ENCODE assay signal across 1 cellular context in genomic region chr2:72883356-72883962, GRCh38.
A peak's percentile ranks its signal among the peaks of the same experiment; 100 is the strongest.
TF ChIP-seq lines count a peak whose summit lies in the region.

No MANE protein-coding gene starts in this region.

TF ChIP-seq in HepG2, 621 proteins besides CTCF, POLR2A, EP300 and RAD21 (continued from another document and continues in another):
- no peak for TF ChIP-seq ZBTB34 (CRISPR knock-in tag; IDR thresholded peaks at IDR 0.05)
- TF ChIP-seq MLX (CRISPR knock-in tag; IDR thresholded peaks at IDR 0.05): 0 out of 2 replicates have a peak, but pooled peaks have one; percentile 32
- TF ChIP-seq ZNF660 (CRISPR knock-in tag; IDR thresholded peaks at IDR 0.05; ENCODE audit: borderline replicate concordance, low read depth): no peak
- TF ChIP-seq PAWR (CRISPR knock-in tag; IDR thresholded peaks at IDR 0.05; ENCODE audit: borderline replicate concordance): no peak
- TF ChIP-seq, protein P1, sequence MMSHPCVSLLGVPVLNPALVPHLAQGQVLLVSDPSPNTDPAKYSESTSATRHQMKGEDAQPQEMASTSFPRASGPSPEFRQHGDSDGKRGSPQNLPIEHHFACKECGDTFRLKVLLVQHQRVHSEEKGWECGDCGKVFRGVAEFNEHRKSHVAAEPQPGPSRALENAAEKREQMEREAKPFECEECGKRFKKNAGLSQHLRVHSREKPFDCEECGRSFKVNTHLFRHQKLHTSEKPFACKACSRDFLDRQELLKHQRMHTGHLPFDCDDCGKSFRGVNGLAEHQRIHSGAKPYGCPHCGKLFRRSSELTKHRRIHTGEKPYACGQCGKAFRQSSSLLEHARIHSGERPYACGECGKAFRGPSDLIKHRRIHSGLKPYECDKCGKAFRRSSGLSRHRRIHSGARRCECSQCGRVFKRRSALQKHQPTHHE (CRISPR knock-in tag; IDR thresholded peaks at IDR 0.05; ENCODE audit: borderline replicate concordance): peak; percentile 62; the same call in 1 of the 2 replicates
- TF ChIP-seq SAFB2 (CRISPR knock-in tag; IDR thresholded peaks at IDR 0.05; ENCODE audit: borderline replicate concordance, low read depth): no peak
- TF ChIP-seq SMC3 (IDR thresholded peaks at IDR 0.05; ENCODE audit: low read length): no peak
- TF ChIP-seq DDIT3 (CRISPR knock-in tag; IDR thresholded peaks at IDR 0.05): no peak
- TF ChIP-seq AKNA (CRISPR knock-in tag; IDR thresholded peaks at IDR 0.05; ENCODE audit: borderline replicate concordance): 0 out of 2 replicates have a peak, but pooled peaks have one; percentile 75
- TF ChIP-seq ZNF598 (CRISPR knock-in tag; IDR thresholded peaks at IDR 0.05; ENCODE audit: borderline replicate concordance): no peak
- no peak for TF ChIP-seq PCBP2 (optimal IDR thresholded peaks at IDR 0.05; ENCODE audit: low read depth, low read length, poor library complexity, severe bottlenecking)
- no peak for TF ChIP-seq ZNF24 (IDR thresholded peaks at IDR 0.05)
- TF ChIP-seq ZNF720 (CRISPR knock-in tag; IDR thresholded peaks at IDR 0.05): no peak
- TF ChIP-seq ZKSCAN8 (CRISPR knock-in tag; IDR thresholded peaks at IDR 0.05; ENCODE audit: borderline replicate concordance): no peak
- TF ChIP-seq ZMYM3 (CRISPR knock-in tag; IDR thresholded peaks at IDR 0.05): no peak
- no peak for TF ChIP-seq TBX2 (CRISPR knock-in tag; IDR thresholded peaks at IDR 0.05; ENCODE audit: borderline replicate concordance)
- TF ChIP-seq, protein P2, sequence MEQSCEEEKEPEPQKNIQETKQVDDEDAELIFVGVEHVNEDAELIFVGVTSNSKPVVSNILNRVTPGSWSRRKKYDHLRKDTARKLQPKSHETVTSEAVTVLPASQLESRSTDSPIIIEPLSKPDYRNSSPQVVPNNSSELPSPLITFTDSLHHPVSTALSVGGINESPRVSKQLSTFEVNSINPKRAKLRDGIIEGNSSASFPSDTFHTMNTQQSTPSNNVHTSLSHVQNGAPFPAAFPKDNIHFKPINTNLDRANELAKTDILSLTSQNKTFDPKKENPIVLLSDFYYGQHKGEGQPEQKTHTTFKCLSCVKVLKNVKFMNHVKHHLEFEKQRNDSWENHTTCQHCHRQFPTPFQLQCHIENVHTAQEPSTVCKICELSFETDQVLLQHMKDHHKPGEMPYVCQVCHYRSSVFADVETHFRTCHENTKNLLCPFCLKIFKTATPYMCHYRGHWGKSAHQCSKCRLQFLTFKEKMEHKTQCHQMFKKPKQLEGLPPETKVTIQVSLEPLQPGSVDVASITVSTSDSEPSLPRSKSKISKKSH (CRISPR knock-in tag; IDR thresholded peaks at IDR 0.05; ENCODE audit: borderline replicate concordance): no peak
- TF ChIP-seq ZNF552 (CRISPR knock-in tag; IDR thresholded peaks at IDR 0.05; ENCODE audit: borderline replicate concordance): no peak
- no peak for TF ChIP-seq ZSCAN21 (CRISPR knock-in tag; IDR thresholded peaks at IDR 0.05; ENCODE audit: borderline replicate concordance)
- no peak for TF ChIP-seq ZNF496 (CRISPR knock-in tag; IDR thresholded peaks at IDR 0.05; ENCODE audit: insufficient replicate concordance)
- no peak for TF ChIP-seq RARG (CRISPR knock-in tag; IDR thresholded peaks at IDR 0.05; ENCODE audit: low read depth)
- peak; percentile 47; the same call in 1 of the 2 replicates for TF ChIP-seq ZNF317 (CRISPR knock-in tag; IDR thresholded peaks at IDR 0.05)
- TF ChIP-seq, protein P3, sequence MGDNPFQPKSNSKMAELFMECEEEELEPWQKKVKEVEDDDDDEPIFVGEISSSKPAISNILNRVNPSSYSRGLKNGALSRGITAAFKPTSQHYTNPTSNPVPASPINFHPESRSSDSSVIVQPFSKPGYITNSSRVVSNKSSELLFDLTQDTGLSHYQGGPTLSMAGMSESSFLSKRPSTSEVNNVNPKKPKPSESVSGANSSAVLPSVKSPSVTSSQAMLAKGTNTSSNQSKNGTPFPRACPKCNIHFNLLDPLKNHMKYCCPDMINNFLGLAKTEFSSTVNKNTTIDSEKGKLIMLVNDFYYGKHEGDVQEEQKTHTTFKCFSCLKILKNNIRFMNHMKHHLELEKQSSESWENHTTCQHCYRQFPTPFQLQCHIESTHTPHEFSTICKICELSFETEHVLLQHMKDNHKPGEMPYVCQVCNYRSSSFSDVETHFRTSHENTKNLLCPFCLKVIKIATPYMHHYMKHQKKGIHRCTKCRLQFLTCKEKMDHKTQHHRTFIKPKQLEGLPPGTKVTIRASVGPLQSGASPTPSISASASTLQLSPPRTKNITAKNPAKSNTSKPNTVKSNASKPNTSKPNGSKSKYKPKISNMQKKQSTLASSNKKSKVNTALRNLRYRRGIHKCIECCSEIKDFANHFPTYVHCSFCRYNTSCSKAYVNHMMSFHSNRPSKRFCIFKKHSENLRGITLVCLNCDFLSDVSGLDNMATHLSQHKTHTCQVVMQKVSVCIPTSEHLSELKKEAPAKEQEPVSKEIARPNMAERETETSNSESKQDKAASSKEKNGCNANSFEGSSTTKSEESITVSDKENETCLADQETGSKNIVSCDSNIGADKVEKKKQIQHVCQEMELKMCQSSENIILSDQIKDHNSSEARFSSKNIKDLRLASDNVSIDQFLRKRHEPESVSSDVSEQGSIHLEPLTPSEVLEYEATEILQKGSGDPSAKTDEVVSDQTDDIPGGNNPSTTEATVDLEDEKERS (CRISPR knock-in tag; IDR thresholded peaks at IDR 0.05): no peak
- TF ChIP-seq MNT (IDR thresholded peaks at IDR 0.05): no peak
- TF ChIP-seq ZBTB21 (CRISPR knock-in tag; IDR thresholded peaks at IDR 0.05): no peak; the same call in 1 of the 2 replicates
- no peak for TF ChIP-seq ZNF468 (CRISPR knock-in tag; IDR thresholded peaks at IDR 0.05)
- 0 out of 2 replicates have a peak, but pooled peaks have one; percentile 56 for TF ChIP-seq ZNF639 (CRISPR knock-in tag; conservative IDR thresholded peaks at IDR 0.05)
- TF ChIP-seq ZNF230 (CRISPR knock-in tag; IDR thresholded peaks at IDR 0.05): no peak
- TF ChIP-seq ZNF160 (CRISPR knock-in tag; IDR thresholded peaks at IDR 0.05): peak; percentile 38; the same call in 1 of the 2 replicates
- TF ChIP-seq, protein P4, sequence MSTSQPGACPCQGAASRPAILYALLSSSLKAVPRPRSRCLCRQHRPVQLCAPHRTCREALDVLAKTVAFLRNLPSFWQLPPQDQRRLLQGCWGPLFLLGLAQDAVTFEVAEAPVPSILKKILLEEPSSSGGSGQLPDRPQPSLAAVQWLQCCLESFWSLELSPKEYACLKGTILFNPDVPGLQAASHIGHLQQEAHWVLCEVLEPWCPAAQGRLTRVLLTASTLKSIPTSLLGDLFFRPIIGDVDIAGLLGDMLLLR (CRISPR knock-in tag; IDR thresholded peaks at IDR 0.05): no peak
- peak; percentile 80; the same call in 1 of the 2 replicates for TF ChIP-seq BRCA1 (CRISPR knock-in tag; IDR thresholded peaks at IDR 0.05)
- peak; percentile 89; the same call in 1 of the 2 replicates for TF ChIP-seq ZFP36L2 (CRISPR knock-in tag; IDR thresholded peaks at IDR 0.05)
- TF ChIP-seq PHF21A (CRISPR knock-in tag; IDR thresholded peaks at IDR 0.05): no peak
- TF ChIP-seq ZNF747 (CRISPR knock-in tag; IDR thresholded peaks at IDR 0.05; ENCODE audit: borderline replicate concordance): no peak
- TF ChIP-seq, protein P5, sequence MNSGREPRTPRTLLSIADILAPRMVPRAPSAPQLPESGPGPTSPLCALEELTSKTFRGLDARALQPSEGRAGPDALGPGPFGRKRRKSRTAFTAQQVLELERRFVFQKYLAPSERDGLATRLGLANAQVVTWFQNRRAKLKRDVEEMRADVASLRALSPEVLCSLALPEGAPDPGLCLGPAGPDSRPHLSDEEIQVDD (CRISPR knock-in tag; IDR thresholded peaks at IDR 0.05; ENCODE audit: borderline replicate concordance): no peak
- TF ChIP-seq ZNF569 (CRISPR knock-in tag; IDR thresholded peaks at IDR 0.05; ENCODE audit: borderline replicate concordance): no peak
- TF ChIP-seq PLRG1 (conservative IDR thresholded peaks at IDR 0.05): no peak
- TF ChIP-seq ZNF619 (CRISPR knock-in tag; IDR thresholded peaks at IDR 0.05): no peak
- TF ChIP-seq KDM3A (CRISPR knock-in tag; IDR thresholded peaks at IDR 0.05; ENCODE audit: low read depth): peak; percentile 24; the same call in 1 of the 2 replicates
- TF ChIP-seq, protein P6, sequence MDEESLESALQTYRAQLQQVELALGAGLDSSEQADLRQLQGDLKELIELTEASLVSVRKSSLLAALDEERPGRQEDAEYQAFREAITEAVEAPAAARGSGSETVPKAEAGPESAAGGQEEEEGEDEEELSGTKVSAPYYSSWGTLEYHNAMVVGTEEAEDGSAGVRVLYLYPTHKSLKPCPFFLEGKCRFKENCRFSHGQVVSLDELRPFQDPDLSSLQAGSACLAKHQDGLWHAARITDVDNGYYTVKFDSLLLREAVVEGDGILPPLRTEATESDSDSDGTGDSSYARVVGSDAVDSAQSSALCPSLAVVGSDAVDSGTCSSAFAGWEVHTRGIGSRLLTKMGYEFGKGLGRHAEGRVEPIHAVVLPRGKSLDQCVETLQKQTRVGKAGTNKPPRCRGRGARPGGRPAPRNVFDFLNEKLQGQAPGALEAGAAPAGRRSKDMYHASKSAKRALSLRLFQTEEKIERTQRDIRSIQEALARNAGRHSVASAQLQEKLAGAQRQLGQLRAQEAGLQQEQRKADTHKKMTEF (CRISPR knock-in tag; IDR thresholded peaks at IDR 0.05): 0 out of 2 replicates have a peak, but pooled peaks have one; percentile 29
- no peak for TF ChIP-seq NCOA5 (CRISPR knock-in tag; IDR thresholded peaks at IDR 0.05)
